8 cellular contexts compared by ENCODE assay signal in genomic region chr9:94213513-94214124, GRCh38. TPM values are rescaled to one million over a fixed set of nuclear protein-coding genes. Genes with fewer than 3 reads are reported as not detected.
A peak's percentile ranks its signal among the peaks of the same experiment; 100 is the strongest.
DNase-seq lines count a peak whose midpoint lies in the region; ATAC-seq and TF ChIP-seq lines count a peak whose summit lies in the region.

No MANE protein-coding gene starts in this region.

- peak; percentile 86 for DNase-seq in DMS153 treated with DMSO at 0.1 percent for 48 hours (lab: John Stamatoyannopoulos, UW; ENCODE audit: unreplicated experiment)
- peak; percentile 60 to 65 for DNase-seq in PC-9
- peak; percentile 58 for DNase-seq in activated T-cell treated with anti-CD3 and anti-CD28 coated beads for 48 hours (ENCODE audit: low read depth)
- DNase-seq in esophagus squamous epithelium (lab: John Stamatoyannopoulos, UW): peak; percentile 4
- peak; percentile 82 for DNase-seq in natural killer cell treated with Interleukin-12 subunit alpha and Interleukin-12 subunit beta and Interleukin-15 and Interleukin-18, amount 100 ng/mL, for 72 hours (ENCODE audit: low spot score)
- DNase-seq in stimulated activated naive CD4-positive, alpha-beta T cell (lab: John Stamatoyannopoulos, UW): peak; percentile 39 to 76 (median 57)

- H2AFZ ChIP-seq in PC-9: no peak overlapping the region

- WGBS in esophagus squamous epithelium, 2 donors: 14 to 17% methylated on average over 8 to 12 of the region's 12 CpGs

- H3K79me2 ChIP-seq in PC-9 (ENCODE audit: low read depth): no peaks in the 10 kb centered on the region

- no peaks in the 10 kb centered on the region for H4K20me1 ChIP-seq in PC-9 (ENCODE audit: insufficient read depth)

- H3K27me3 ChIP-seq in PC-9 (ENCODE audit: insufficient read depth, low read depth): no peaks in the 10 kb centered on the region
- peaks cover 0 to 32% (median 0%) of the 10 kb centered on the region in 4 donors for H3K27me3 ChIP-seq in esophagus squamous epithelium

- H3K4me3 ChIP-seq in PC-9: no peak overlapping the region
- no peak overlapping the region for H3K4me3 ChIP-seq in esophagus squamous epithelium

- POLR2A ChIA-PET in PC-9 (lab: Charles Lee; ENCODE audit: unreplicated experiment): interaction anchor here (0.6 kb wide), 1 partner anchor 209 kb away, joined by 4 read pairs; no protein-coding TSS in a partner anchor

- no peaks in the 10 kb centered on the region for H3K9me2 ChIP-seq in PC-9 (ENCODE audit: insufficient read depth)

- no peaks in the 10 kb centered on the region for H3K36me3 Mint-ChIP-seq in natural killer cell treated with Interleukin-12 subunit alpha and Interleukin-12 subunit beta and Interleukin-15 and Interleukin-18, amount 100 ng/mL, for 72 hours

- H3K4me3 Mint-ChIP-seq in natural killer cell treated with Interleukin-12 subunit alpha and Interleukin-12 subunit beta and Interleukin-15 and Interleukin-18, amount 100 ng/mL, for 72 hours: peak overlapping the region; percentile 1

- H3K27ac Mint-ChIP-seq in natural killer cell treated with Interleukin-12 subunit alpha and Interleukin-12 subunit beta and Interleukin-15 and Interleukin-18, amount 100 ng/mL, for 72 hours: peak overlapping the region in 1 of 2 donors; percentile 22

- BruUV-seq in PC-9 (replicated peaks; lab: Mats Ljungman, UMichigan): no TSS peak

- ATAC-seq in GM21786 (IDR thresholded peaks at IDR 0.05; ENCODE audit: unreplicated experiment): peak; percentile 95
- peak; percentile 88 for ATAC-seq in natural killer cell treated with Interleukin-12 subunit alpha and Interleukin-12 subunit beta and Interleukin-15 and Interleukin-18, amount 100 ng/mL, for 72 hours

- H3K9me3 ChIP-seq in PC-9 (ENCODE audit: insufficient read depth, low read depth): no peaks in the 10 kb centered on the region
- H3K9me3 ChIP-seq in esophagus squamous epithelium: no peaks in the 10 kb centered on the region

- peaks cover 12 to 16% of the 10 kb centered on the region in 2 donors for H3K27me3 Mint-ChIP-seq in natural killer cell treated with Interleukin-12 subunit alpha and Interleukin-12 subunit beta and Interleukin-15 and Interleukin-18, amount 100 ng/mL, for 72 hours

- CTCF ChIA-PET in PC-9 (lab: Charles Lee): interaction anchor here (0.6 to 2.6 kb wide), 8 partner anchors 8 to 619 kb away, joined by 3 to 22 read pairs (median 12); no protein-coding TSS in a partner anchor

- TF ChIP-seq CTCF in LNCAP (IDR thresholded peaks at IDR 0.05) (peak; percentile 75), PC-9 (conservative IDR thresholded peaks at IDR 0.05) (peak; percentile 87), esophagus squamous epithelium (IDR thresholded peaks at IDR 0.05) (peak; percentile 63 to 90 (median 89))

- no peak overlapping the region for H3K4me2 ChIP-seq in PC-9

- no peak overlapping the region for H3K27ac ChIP-seq in PC-9
- no peak overlapping the region for H3K27ac ChIP-seq in esophagus squamous epithelium

- H3K4me1 ChIP-seq in PC-9 (replicated peaks; ENCODE audit: insufficient read depth) (no peaks in the 10 kb centered on the region), esophagus squamous epithelium (peaks cover 3 to 7% (median 3%) of the 10 kb centered on the region in 3 donors)

- peaks cover 4 to 5% of the 10 kb centered on the region in 2 donors for H3K4me1 Mint-ChIP-seq in natural killer cell treated with Interleukin-12 subunit alpha and Interleukin-12 subunit beta and Interleukin-15 and Interleukin-18, amount 100 ng/mL, for 72 hours (ENCODE audit: low read depth in 2 of 2)

- no peaks in the 10 kb centered on the region for H3K9me3 Mint-ChIP-seq in natural killer cell treated with Interleukin-12 subunit alpha and Interleukin-12 subunit beta and Interleukin-15 and Interleukin-18, amount 100 ng/mL, for 72 hours

- H3F3A ChIP-seq in PC-9 (ENCODE audit: insufficient read depth, low read depth): no peaks in the 10 kb centered on the region

- H3K36me3 ChIP-seq in PC-9 (ENCODE audit: low read depth) (no peaks in the 10 kb centered on the region), esophagus squamous epithelium (no peaks in the 10 kb centered on the region)

- intact Hi-C loops in PC-9 (cut with micrococcal nuclease; ENCODE audit: unreplicated experiment) (loop anchor here (1.0 to 2.0 kb wide), 4 partner anchors 148 to 531 kb away; no protein-coding TSS in a partner anchor), esophagus squamous epithelium (cut with DNase I) (loop anchor here (2.0 kb wide), 1 partner anchor 149 kb away; no protein-coding TSS in a partner anchor)

- TF ChIP-seq POLR2A in esophagus squamous epithelium (IDR thresholded peaks at IDR 0.05): no peak

RNA-seq across cellular contexts. Expression of gene ZNF169, which starts 45.5 kb away (rescaled TPM):
- total RNA-seq in PC-9 (2021) (8.5 and 11.3 TPM in 2 replicates), esophagus squamous epithelium (1 to 10 TPM in 3 of 4 donors, under 1 TPM in 1; 1.00 to 8.6 (median 2.8) TPM)
- total RNA-seq in natural killer cell treated with Interleukin-12 subunit alpha and Interleukin-12 subunit beta and Interleukin-15 and Interleukin-18, amount 100 ng/mL, for 72 hours: 10 to 100 TPM in 1 of 2 donors, 1 to 10 TPM in 1; 6.3 to 15.5 TPM

Comparison
In these comparisons a context has a peak if more than half of its experiments do, and no peak if none do; other contexts are left out.
1. DNase-seq: peak in every context shown above with its lines; median percentile 86 in DMS153 treated with DMSO at 0.1 percent for 48 hours; 82 in natural killer cell treated with Interleukin-12 subunit alpha and Interleukin-12 subunit beta and Interleukin-15 and Interleukin-18, amount 100 ng/mL, for 72 hours; 62 in PC-9; 58 in activated T-cell treated with anti-CD3 and anti-CD28 coated beads for 48 hours; 57 in stimulated activated naive CD4-positive, alpha-beta T cell; 4 in esophagus squamous epithelium.